Comparison of ENCODE assay signal across 13 cellular contexts in the genomic region with DNA sequence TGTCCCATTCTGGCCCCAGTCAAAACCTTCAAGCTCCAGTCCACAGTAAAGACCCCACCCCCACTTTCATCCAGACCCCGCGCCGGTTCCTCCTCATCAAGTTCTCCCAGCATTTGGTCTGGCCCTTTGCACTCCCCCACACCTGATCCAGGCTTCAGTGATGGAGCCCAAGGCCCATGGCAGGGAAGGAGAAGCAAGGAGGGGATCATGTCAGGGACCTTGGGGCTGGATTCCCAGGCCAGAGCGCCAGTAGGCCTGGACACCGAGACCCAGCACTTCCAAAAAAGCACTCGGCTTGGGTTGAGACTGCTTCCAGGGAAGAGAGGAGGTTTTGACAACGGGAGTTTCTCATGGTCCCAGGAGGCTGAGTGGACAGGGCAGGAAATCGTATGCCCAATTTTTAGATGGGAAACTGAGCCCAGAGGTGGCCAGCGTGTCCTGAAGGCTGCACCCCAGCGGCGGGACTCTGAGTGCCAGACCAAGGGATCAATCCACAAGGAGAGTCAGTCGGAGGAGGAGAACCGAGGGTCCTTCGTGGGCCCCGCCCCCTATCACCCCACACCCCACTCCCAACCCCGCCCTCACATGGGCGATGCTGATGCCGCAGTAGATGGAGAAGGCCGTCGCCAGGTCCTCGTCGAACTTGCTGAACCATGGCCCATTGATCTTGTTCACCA.
DNase-seq lines count a peak whose midpoint lies in the region; ATAC-seq and TF ChIP-seq lines count a peak whose summit lies in the region.
"Had no signal": no experiment of that assay in that cellular context is flagged by ENCODE, and none has a peak within 500 bp of the region (broad histone marks: within the 10 kb centered on the region; RNA-seq: fewer than 3 reads in every experiment).

No MANE protein-coding gene starts in this region.

- intact Hi-C loops in mammary epithelial cell (cut with micrococcal nuclease) (loop anchor here (2.0 to 10.0 kb wide), 2 partner anchors 231 to 593 kb away; partner anchors contain the start of gene ATG16L2), MCF 10A (cut with micrococcal nuclease) (no loop called here)

- H3K27me3 Mint-ChIP-seq in MCF 10A (ENCODE audit: insufficient read depth, unreplicated experiment) (peaks cover 17% of the 10 kb centered on the region), immature natural killer cell (ENCODE audit: low read depth in 3 of 3) (peaks cover 6 to 9% (median 9%) of the 10 kb centered on the region in 3 donors)
- peaks cover 25% of the 10 kb centered on the region for H3K27me3 Mint-ChIP-seq in activated naive CD8-positive, alpha-beta T cell treated with anti-CD3 and anti-CD28 coated beads, Interleukin-2, amount 50 U/mL, for 24 hours

- no peaks in the 10 kb centered on the region for H4K20me1 ChIP-seq in mammary epithelial cell (ENCODE audit: insufficient read depth, low read length)

- H2AFZ ChIP-seq in mammary epithelial cell (ENCODE audit: low read depth, low read length), result peak overlapping the region; percentile 68

- in situ Hi-C loops in mammary epithelial cell (cut with MboI; ENCODE audit: low sequenced_read_pairs in 2 of 2), result no loop called here

- DNase-seq in mammary epithelial cell (no peak), MCF 10A (ENCODE audit: unreplicated experiment) (no peak), immature natural killer cell (no peak), suprapubic skin (ENCODE audit: low spot score in 2 of 2) (peak in 1 of 2 donors; percentile 29), SHP77 treated with DMSO at 0.1 percent for 48 hours (lab: John Stamatoyannopoulos, UW) (no peak), COR-L47 (lab: John Stamatoyannopoulos, UW) (no peak)
- DNase-seq in activated naive CD8-positive, alpha-beta T cell treated with anti-CD3 and anti-CD28 coated beads, Interleukin-2, amount 50 U/mL, for 24 hours, result no peak
- DNase-seq: activated gamma-delta T cell, HFFc6, NCI-H146 had no signal

- H3K4me1 Mint-ChIP-seq in MCF 10A (ENCODE audit: insufficient read depth, unreplicated experiment) (peaks cover 7% of the 10 kb centered on the region), immature natural killer cell (peaks cover 22 to 28% of the 10 kb centered on the region in 2 donors)
- H3K4me1 Mint-ChIP-seq in activated naive CD8-positive, alpha-beta T cell treated with anti-CD3 and anti-CD28 coated beads, Interleukin-2, amount 50 U/mL, for 24 hours, result peaks cover 18% of the 10 kb centered on the region

- TF ChIP-seq CTCF in mammary epithelial cell (conservative IDR thresholded peaks at IDR 0.05 in 1 of 2, IDR thresholded peaks at IDR 0.05 in 1 of 2; ENCODE audit: extremely low read depth in 1 of 2, insufficient read depth in 1 of 2, low read depth in 1 of 2, low read length in 2 of 2), result no peak
- TF ChIP-seq CTCF in MCF 10A (IDR thresholded peaks at IDR 0.05; ENCODE audit: unreplicated experiment), result no peak
- TF ChIP-seq CTCF in suprapubic skin (IDR thresholded peaks at IDR 0.05), result no peak

- H3K79me2 ChIP-seq in mammary epithelial cell (ENCODE audit: insufficient read depth, low read length), result no peaks in the 10 kb centered on the region

- dilution Hi-C loops in mammary epithelial cell (cut with HindIII; ENCODE audit: low sequenced_read_pairs), result no loop called here

- WGBS in mammary epithelial cell (ENCODE audit: low coverage, missing lambda C conversion rate), result 96% methylated on average over 4 of the region's 22 CpGs
- 97% methylated on average over 9 of the region's 22 CpGs for WGBS in suprapubic skin

- H3K27ac Mint-ChIP-seq in MCF 10A (ENCODE audit: low read depth, unreplicated experiment) (no peak overlapping the region), immature natural killer cell (peak overlapping the region in 1 of 6 donors; percentile 71)
- peak overlapping the region; percentile 40 for H3K27ac Mint-ChIP-seq in activated naive CD8-positive, alpha-beta T cell treated with anti-CD3 and anti-CD28 coated beads, Interleukin-2, amount 50 U/mL, for 24 hours
- H3K27ac Mint-ChIP-seq: HFFc6 had no signal

- H3K9ac ChIP-seq in mammary epithelial cell (ENCODE audit: insufficient read depth, low read length), result no peak overlapping the region

- H3K27me3 ChIP-seq in mammary epithelial cell (ENCODE audit: insufficient read depth, low read length), result no peaks in the 10 kb centered on the region
- H3K27me3 ChIP-seq in suprapubic skin, result peaks cover 49% of the 10 kb centered on the region
- H3K27me3 ChIP-seq: ovary, SJSA1 had no signal

- H3K36me3 Mint-ChIP-seq in MCF 10A (ENCODE audit: insufficient read depth, unreplicated experiment), result no peaks in the 10 kb centered on the region
- H3K36me3 Mint-ChIP-seq in activated naive CD8-positive, alpha-beta T cell treated with anti-CD3 and anti-CD28 coated beads, Interleukin-2, amount 50 U/mL, for 24 hours (ENCODE audit: low read depth), result no peaks in the 10 kb centered on the region
- H3K36me3 Mint-ChIP-seq in immature natural killer cell, result peaks cover 0 to 4% (median 4%) of the 10 kb centered on the region in 3 donors

- POLR2A ChIA-PET in MCF 10A (lab: Yijun Ruan, JAX), result no interaction called here

- peak overlapping the region; percentile 40 for H3K4me2 ChIP-seq in mammary epithelial cell (ENCODE audit: insufficient read depth, low read depth, low read length)

- no peak for TF ChIP-seq EP300 in suprapubic skin (IDR thresholded peaks at IDR 0.05)

- H3K4me3 ChIP-seq in mammary epithelial cell (replicated peaks in 1 of 3; ENCODE audit: insufficient read depth in 1 of 3, low read depth in 2 of 3, low read length in 3 of 3) (no peak overlapping the region), suprapubic skin (peak overlapping the region; percentile 10)
- H3K4me3 ChIP-seq: ovary, SJSA1 had no signal

- CTCF ChIA-PET in mammary epithelial cell (lab: Charles Lee; ENCODE audit: low non-redundant PET), result no interaction called here
- CTCF ChIA-PET in MCF 10A (lab: Yijun Ruan, JAX), result interaction anchor here (1.1 to 3.9 kb wide), 4 partner anchors 10 to 112 kb away, joined by 3 to 15 read pairs (median 7); no protein-coding TSS in a partner anchor

- H3K4me3 Mint-ChIP-seq in MCF 10A (ENCODE audit: unreplicated experiment), result no peak overlapping the region
- H3K4me3 Mint-ChIP-seq in activated naive CD8-positive, alpha-beta T cell treated with anti-CD3 and anti-CD28 coated beads, Interleukin-2, amount 50 U/mL, for 24 hours, result peak overlapping the region; percentile 25
- peak overlapping the region; percentile 50 to 71 (median 60) for H3K4me3 Mint-ChIP-seq in immature natural killer cell
- H3K4me3 Mint-ChIP-seq: HFFc6 had no signal

- ATAC-seq in activated naive CD8-positive, alpha-beta T cell treated with anti-CD3 and anti-CD28 coated beads, Interleukin-2, amount 50 U/mL, for 24 hours, result no peak
- no peak for ATAC-seq in HG03469 (IDR thresholded peaks at IDR 0.05; ENCODE audit: unreplicated experiment)

- H3K36me3 ChIP-seq in mammary epithelial cell (ENCODE audit: insufficient read depth, low read length) (no peaks in the 10 kb centered on the region), suprapubic skin (no peaks in the 10 kb centered on the region)
- H3K36me3 ChIP-seq: ovary, SJSA1 had no signal

- TF ChIP-seq POLR2A in suprapubic skin (IDR thresholded peaks at IDR 0.05), result no peak

- no peaks in the 10 kb centered on the region for H3K9me3 Mint-ChIP-seq in MCF 10A (ENCODE audit: unreplicated experiment)
- H3K9me3 Mint-ChIP-seq in activated naive CD8-positive, alpha-beta T cell treated with anti-CD3 and anti-CD28 coated beads, Interleukin-2, amount 50 U/mL, for 24 hours, result no peaks in the 10 kb centered on the region
- no peaks in the 10 kb centered on the region for H3K9me3 Mint-ChIP-seq in immature natural killer cell
- H3K9me3 Mint-ChIP-seq: HFFc6 had no signal

- no peak overlapping the region for H3K27ac ChIP-seq in mammary epithelial cell (ENCODE audit: insufficient read depth, low read depth, low read length)
- no peak overlapping the region for H3K27ac ChIP-seq in suprapubic skin
- H3K27ac ChIP-seq: ovary, SJSA1 had no signal

- H3K9me3 ChIP-seq in mammary epithelial cell (replicated peaks; ENCODE audit: insufficient read depth, low read length) (no peaks in the 10 kb centered on the region), suprapubic skin (no peaks in the 10 kb centered on the region)
- H3K9me3 ChIP-seq: ovary, SJSA1 had no signal

- BruUV-seq in mammary epithelial cell (replicated peaks; lab: Mats Ljungman, UMichigan), result no TSS peak
- no TSS peak for BruUV-seq in MCF 10A (replicated peaks; lab: Mats Ljungman, UMichigan)

- no peaks in the 10 kb centered on the region for H3K4me1 ChIP-seq in mammary epithelial cell (ENCODE audit: insufficient read depth, low read length)
- peaks cover 18% of the 10 kb centered on the region for H3K4me1 ChIP-seq in suprapubic skin
- H3K4me1 ChIP-seq: SJSA1 had no signal
